In genomic region chr16:85125570-85126382, GRCh38 we compare ENCODE assay signal across 18 cellular contexts. TPM values are rescaled to one million over a fixed set of nuclear protein-coding genes. Genes with fewer than 3 reads are reported as not detected.
DNase-seq lines count a peak whose midpoint lies in the region; ATAC-seq, FAIRE-seq and TF ChIP-seq lines count a peak whose summit lies in the region.
"Had no signal": no experiment of that assay in that cellular context is flagged by ENCODE, and none has a peak within 500 bp of the region (broad histone marks: within the 10 kb centered on the region; RNA-seq: fewer than 3 reads in every experiment).

No MANE protein-coding gene starts in this region.

- POLR2A ChIA-PET in HepG2 (lab: Yijun Ruan, JAX), result interaction anchor here (1.5 to 2.9 kb wide), 3 partner anchors 11 to 33 kb away, joined by 5 to 20 read pairs (median 12); no protein-coding TSS in a partner anchor
- POLR2A ChIA-PET in activated CD4-positive, alpha-beta T cell treated with anti-CD3 and anti-CD28 coated beads, Interleukin-2, amount 10 ng/mL, durations not matched to agents 7 days and 5 days (lab: Charles Lee), result no interaction called here

- TF ChIP-seq CTCF in mammary epithelial cell (conservative IDR thresholded peaks at IDR 0.05 in 1 of 2, IDR thresholded peaks at IDR 0.05 in 1 of 2; ENCODE audit: extremely low read depth in 1 of 2, insufficient read depth in 1 of 2, low read depth in 1 of 2, low read length in 2 of 2) (no peak), HepG2 (CRISPR knock-in tag; IDR thresholded peaks at IDR 0.05) (no peak)

- H3K4me2 ChIP-seq in mammary epithelial cell (ENCODE audit: insufficient read depth, low read depth, low read length) (no peak overlapping the region), HepG2 (ENCODE audit: low read depth, low read length) (peak overlapping the region; percentile 52)

- no peak overlapping the region for H3K4me3 ChIP-seq in mammary epithelial cell (replicated peaks in 1 of 3; ENCODE audit: insufficient read depth in 1 of 3, low read depth in 2 of 3, low read length in 3 of 3)
- H3K4me3 ChIP-seq in HepG2 (replicated peaks in 1 of 3; ENCODE audit: insufficient read depth in 1 of 3, low read depth in 2 of 3, low read length in 3 of 3), result peak overlapping the region in 1 of 3 experiments; percentile 47; a peak in 1 of 6 replicates
- H3K4me3 ChIP-seq: left lung, Peyer's patch, stomach had no signal

- H3K27ac ChIP-seq in mammary epithelial cell (ENCODE audit: insufficient read depth, low read depth, low read length) (no peak overlapping the region), HepG2 (ENCODE audit: extremely low read length, insufficient read depth, low read length) (no peak overlapping the region)

- in situ Hi-C loops in mammary epithelial cell (cut with MboI; ENCODE audit: low sequenced_read_pairs in 2 of 2), result loop anchor here in 1 of 2 donors (25.0 kb wide), 1 partner anchor 487 kb away; the partner anchor contains the start of gene GSE1
- in situ Hi-C loops in HepG2 (cut with HindIII; ENCODE audit: extremely low pct_ligation_motif_present, low pct_unique_long_range_greater_than_20kb), result loop anchor here (10.0 kb wide), 1 partner anchor 99 kb away; no protein-coding TSS in a partner anchor

- TF ChIP-seq RAD21 in HepG2 (CRISPR knock-in tag; IDR thresholded peaks at IDR 0.05), result no peak

- no TSS peak for BruUV-seq in mammary epithelial cell (replicated peaks; lab: Mats Ljungman, UMichigan)
- BruUV-seq in HepG2 (replicated peaks; lab: Mats Ljungman, UMichigan), result no TSS peak

- H3K36me3 Mint-ChIP-seq in activated CD4-positive, alpha-beta T cell treated with anti-CD3 and anti-CD28 coated beads, Interleukin-2, amount 10 ng/mL, durations not matched to agents 7 days and 5 days (ENCODE audit: low read depth), result no peaks in the 10 kb centered on the region
- H3K36me3 Mint-ChIP-seq: activated naive CD8-positive, alpha-beta T cell had no signal

- WGBS in mammary epithelial cell (ENCODE audit: low coverage, missing lambda C conversion rate), result 79% methylated on average over 15 of the region's 15 CpGs
- WGBS in HepG2 (ENCODE audit: low lambda C conversion rate), result 22% methylated on average over 12 of the region's 15 CpGs

- H3K36me3 ChIP-seq in mammary epithelial cell (ENCODE audit: insufficient read depth, low read length) (no peaks in the 10 kb centered on the region), HepG2 (replicated peaks in 1 of 2; ENCODE audit: control insufficient read depth in 1 of 2, insufficient read depth in 2 of 2, low read length in 2 of 2) (no peaks in the 10 kb centered on the region)
- H3K36me3 ChIP-seq: left lung, Peyer's patch, stomach had no signal

- no peak overlapping the region for H3K27ac Mint-ChIP-seq in activated CD4-positive, alpha-beta T cell treated with anti-CD3 and anti-CD28 coated beads, Interleukin-2, amount 10 ng/mL, durations not matched to agents 7 days and 5 days
- H3K27ac Mint-ChIP-seq: activated naive CD8-positive, alpha-beta T cell had no signal

- H3K9me3 Mint-ChIP-seq in activated CD4-positive, alpha-beta T cell treated with anti-CD3 and anti-CD28 coated beads, Interleukin-2, amount 10 ng/mL, durations not matched to agents 7 days and 5 days, result no peaks in the 10 kb centered on the region

- TF ChIP-seq POLR2A in HepG2 (IDR thresholded peaks at IDR 0.05; ENCODE audit: insufficient read depth in 1 of 2, low read depth in 2 of 2, low read length in 2 of 2), result no peak

- peaks cover 33% of the 10 kb centered on the region for H3K4me1 ChIP-seq in mammary epithelial cell (ENCODE audit: insufficient read depth, low read length)
- peaks cover 33% of the 10 kb centered on the region for H3K4me1 ChIP-seq in HepG2 (ENCODE audit: insufficient read depth, low read length)

- H3K79me2 ChIP-seq in mammary epithelial cell (ENCODE audit: insufficient read depth, low read length) (no peaks in the 10 kb centered on the region), HepG2 (ENCODE audit: insufficient read depth, low read length) (no peaks in the 10 kb centered on the region)

- no peaks in the 10 kb centered on the region for H3K4me1 Mint-ChIP-seq in activated CD4-positive, alpha-beta T cell treated with anti-CD3 and anti-CD28 coated beads, Interleukin-2, amount 10 ng/mL, durations not matched to agents 7 days and 5 days

- no peak overlapping the region for H3K9ac ChIP-seq in mammary epithelial cell (ENCODE audit: insufficient read depth, low read length)
- no peak overlapping the region for H3K9ac ChIP-seq in HepG2 (ENCODE audit: insufficient read depth, low read depth, low read length)

- H3K27me3 ChIP-seq in mammary epithelial cell (ENCODE audit: insufficient read depth, low read length), result no peaks in the 10 kb centered on the region
- peaks cover 13 to 56% of the 10 kb centered on the region in 2 experiments; a peak in 4 of 5 replicates for H3K27me3 ChIP-seq in HepG2 (ENCODE audit: control insufficient read depth in 1 of 2, insufficient read depth in 2 of 2, low read length in 2 of 2)
- H3K27me3 ChIP-seq: left lung, Peyer's patch, stomach had no signal

- H3K4me3 Mint-ChIP-seq in activated CD4-positive, alpha-beta T cell treated with anti-CD3 and anti-CD28 coated beads, Interleukin-2, amount 10 ng/mL, durations not matched to agents 7 days and 5 days, result no peak overlapping the region
- H3K4me3 Mint-ChIP-seq: activated naive CD8-positive, alpha-beta T cell had no signal

- no peaks in the 10 kb centered on the region for H4K20me1 ChIP-seq in mammary epithelial cell (ENCODE audit: insufficient read depth, low read length)
- H4K20me1 ChIP-seq in HepG2 (ENCODE audit: insufficient read depth, low read length), result no peaks in the 10 kb centered on the region

- FAIRE-seq in HepG2 (lab: Jason Lieb, UNC), result no peak

- peak; percentile 66 for DNase-seq in Right ventricle myocardium inferior (ENCODE audit: missing footprints)
- DNase-seq in cardiac septum (ENCODE audit: low spot score), result no peak
- no peak for DNase-seq in mammary epithelial cell
- no peak for DNase-seq in HepG2 (ENCODE audit: low spot score)
- DNase-seq in A172 (ENCODE audit: low spot score), result no peak
- DNase-seq in activated CD4-positive, alpha-beta T cell treated with anti-CD3 and anti-CD28 coated beads, Interleukin-2, amount 10 ng/mL, durations not matched to agents 7 days and 5 days, result no peak
- no peak for DNase-seq in activated CD4-positive, alpha-beta T cell treated with anti-CD3 and anti-CD28 coated beads, Interleukin-2, amount 50 U/mL, for 1 hour
- DNase-seq: activated T-cell treated with anti-CD3 and anti-CD28 coated beads, Interleukin-2, amount 50 U/mL, for 1 hour; GM23248; left lung; NCI-H1930; Peyer's patch; posterior cingulate gyrus; stimulated activated CD4-positive, alpha-beta T cell treated with anti-CD3 and anti-CD28 coated beads, Interleukin-15, amount 100 ng/mL, for 24 hours; stomach had no signal

- H2AFZ ChIP-seq in mammary epithelial cell (ENCODE audit: low read depth, low read length) (peak overlapping the region; percentile 1), HepG2 (ENCODE audit: low read length) (no peak overlapping the region)

- CTCF ChIA-PET in mammary epithelial cell (lab: Charles Lee; ENCODE audit: low non-redundant PET), result interaction anchor here (0.6 kb wide), 1 partner anchor 11 kb away, joined by 3 read pairs; no protein-coding TSS in a partner anchor
- CTCF ChIA-PET in HepG2 (lab: Yijun Ruan, JAX; ENCODE audit: low intra/inter-chr PET ratio, low total read pairs), result no interaction called here
- CTCF ChIA-PET in activated CD4-positive, alpha-beta T cell treated with anti-CD3 and anti-CD28 coated beads, Interleukin-2, amount 10 ng/mL, durations not matched to agents 7 days and 5 days (lab: Charles Lee), result interaction anchor here (0.9 to 3.2 kb wide), 3 partner anchors 10 to 39 kb away, joined by 3 to 10 read pairs (median 3); no protein-coding TSS in a partner anchor

- no peak for TF ChIP-seq EP300 in HepG2 (IDR thresholded peaks at IDR 0.05; ENCODE audit: low read depth in 2 of 2, low read length in 2 of 2)
- no peak for TF ChIP-seq EP300 in HepG2 (CRISPR knock-in tag; IDR thresholded peaks at IDR 0.05; ENCODE audit: borderline replicate concordance)

- dilution Hi-C loops in mammary epithelial cell (cut with HindIII; ENCODE audit: low sequenced_read_pairs), result no loop called here

- H3K9me3 ChIP-seq in mammary epithelial cell (replicated peaks; ENCODE audit: insufficient read depth, low read length) (no peaks in the 10 kb centered on the region), HepG2 (ENCODE audit: low read length) (no peaks in the 10 kb centered on the region)
- H3K9me3 ChIP-seq: left lung, Peyer's patch, stomach had no signal

- ATAC-seq in Right ventricle myocardium inferior, result peak; percentile 83
- ATAC-seq in HepG2, result peak; percentile 56
- ATAC-seq in GM19455 (IDR thresholded peaks at IDR 0.05; ENCODE audit: unreplicated experiment), result no peak

- no peaks in the 10 kb centered on the region for H3K27me3 Mint-ChIP-seq in activated CD4-positive, alpha-beta T cell treated with anti-CD3 and anti-CD28 coated beads, Interleukin-2, amount 10 ng/mL, durations not matched to agents 7 days and 5 days
- H3K27me3 Mint-ChIP-seq: activated naive CD8-positive, alpha-beta T cell had no signal

- intact Hi-C loops in Right ventricle myocardium inferior (cut with DNase I) (loop anchor here (5.0 kb wide), 1 partner anchor 107 kb away; no protein-coding TSS in a partner anchor), cardiac septum (cut with DNase I) (loop anchor here (5.0 kb wide), 1 partner anchor 42 kb away; no protein-coding TSS in a partner anchor), mammary epithelial cell (cut with micrococcal nuclease) (no loop called here), HepG2 (cut with micrococcal nuclease; ENCODE audit: unreplicated experiment) (no loop called here)

RNA-seq across cellular contexts. Expression of gene CIBAR2, which starts 13.5 kb away (rescaled TPM):
- total RNA-seq in Right ventricle myocardium inferior, result not detected
- total RNA-seq in cardiac septum, result not detected
- total RNA-seq in mammary epithelial cell, result not detected
- not detected for polyA plus RNA-seq in mammary epithelial cell
- polyA minus RNA-seq in mammary epithelial cell, result not detected
- not detected in 2 replicates for total RNA-seq in HepG2 (2016; rRNA removed; fragmentation: Illumina TruSeq; extraction: Trizol)
- total RNA-seq in HepG2 (2016; cell fraction: cytosol; rRNA removed; fragmentation: Illumina TruSeq; extraction: Trizol; ENCODE audit: low read depth), result not detected in 2 replicates
- not detected in 2 replicates for total RNA-seq in HepG2 (2016; cell fraction: insoluble cytoplasmic fraction; rRNA removed; fragmentation: Illumina TruSeq; extraction: Trizol)
- not detected in 2 replicates for total RNA-seq in HepG2 (2016; cell fraction: membrane; rRNA removed; fragmentation: Illumina TruSeq; extraction: Trizol)
- total RNA-seq in HepG2 (2016; cell fraction: nucleus; rRNA removed; fragmentation: Illumina TruSeq; extraction: Trizol), result not detected in 2 replicates
- not detected in 2 replicates for polyA plus RNA-seq in HepG2 (2011; rRNA removed)
- not detected in 2 replicates for polyA plus RNA-seq in HepG2 (2011; cell fraction: cytosol; rRNA removed)
- polyA plus RNA-seq in HepG2 (2011; cell fraction: nucleus; rRNA removed), result not detected in 2 replicates
- not detected in 2 replicates for polyA plus RNA-seq in HepG2 (2012)
- not detected in 2 replicates for polyA plus RNA-seq in HepG2 (2016; cell fraction: cytosol; fragmentation: Illumina TruSeq; extraction: Trizol; ENCODE audit: low read depth)
- not detected in 2 replicates for polyA plus RNA-seq in HepG2 (2016; cell fraction: insoluble cytoplasmic fraction; fragmentation: Illumina TruSeq; extraction: Trizol; ENCODE audit: low read depth)
- not detected in 2 replicates for polyA plus RNA-seq in HepG2 (2016; cell fraction: membrane; fragmentation: Illumina TruSeq; extraction: Trizol; ENCODE audit: low read depth)
- polyA plus RNA-seq in HepG2 (2016; cell fraction: nucleus; fragmentation: Illumina TruSeq; extraction: Trizol; ENCODE audit: insufficient read depth, low read depth), result not detected in 2 replicates
- polyA minus RNA-seq in HepG2 (2011; rRNA and poly(A)+ RNA removed; ENCODE audit: low replicate concordance), result not detected in 2 replicates
- polyA minus RNA-seq in HepG2 (2011; cell fraction: cytosol; rRNA and poly(A)+ RNA removed), result not detected in 2 replicates
- not detected in 2 replicates for polyA minus RNA-seq in HepG2 (2011; cell fraction: nucleus; rRNA and poly(A)+ RNA removed)
- 1.2 TPM in 1 of 2 replicates, not detected in the other for total RNA-seq in A172 (2014; rRNA removed; shearing (Covaris generic))
- not detected for total RNA-seq in activated CD4-positive, alpha-beta T cell treated with anti-CD3 and anti-CD28 coated beads, Interleukin-2, amount 10 ng/mL, durations not matched to agents 7 days and 5 days
- total RNA-seq: GM23248, myocyte, Peyer's patch had no signal
- polyA plus RNA-seq: GM23248 had no signal

Comparison
In these comparisons a context has a peak if more than half of its experiments do, and no peak if none do; other contexts are left out.
1. intact Hi-C loops: an anchor here in Right ventricle myocardium inferior (5.0 kb wide) and cardiac septum (5.0 kb wide); none called in mammary epithelial cell and HepG2.